In the genomic region with DNA sequence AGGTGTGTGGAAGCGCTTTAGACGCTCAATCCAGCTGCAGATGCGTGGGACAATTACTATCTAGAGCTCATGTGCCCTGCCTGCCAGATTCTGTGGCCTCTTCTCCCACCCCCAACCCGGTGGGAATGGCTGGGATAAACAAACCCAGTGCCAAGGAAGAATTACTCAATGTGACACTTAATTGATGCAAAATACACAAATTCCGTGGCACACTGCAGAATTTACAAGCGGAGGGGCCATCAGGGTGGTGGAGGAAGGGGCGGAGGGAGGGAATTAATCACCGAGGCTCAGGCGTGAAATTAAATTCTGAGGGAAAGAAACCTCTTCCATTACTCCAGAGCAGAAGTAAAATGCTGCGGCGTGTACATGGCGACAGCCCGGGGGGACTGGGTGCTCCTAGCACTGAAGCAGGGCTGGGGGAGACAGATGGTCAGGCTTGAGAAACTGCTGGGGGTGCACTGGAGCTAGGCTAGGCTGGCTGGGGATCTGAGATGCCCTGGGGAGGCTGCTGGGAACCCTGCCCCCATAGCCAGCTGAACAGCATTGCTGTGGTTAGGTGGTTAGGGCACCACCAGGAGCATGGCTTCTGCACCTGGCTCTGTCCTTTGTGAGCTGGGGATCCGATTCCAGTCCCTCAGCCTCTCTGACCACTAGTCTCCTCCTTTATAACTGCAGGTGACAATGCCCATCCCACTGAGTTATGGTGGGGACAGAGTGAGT, we compare ENCODE assay signal across 14 cellular contexts.
DNase-seq lines count a peak whose midpoint lies in the region; ATAC-seq lines count a peak whose summit lies in the region.
"Had no signal": no experiment of that assay in that cellular context is flagged by ENCODE, and none has a peak within 500 bp of the region (broad histone marks: within the 10 kb centered on the region; RNA-seq: fewer than 3 reads in every experiment).

No MANE protein-coding gene starts in this region.

- DNase-seq in NCI-H1092 treated with DMSO at 0.1 percent for 48 hours (lab: John Stamatoyannopoulos, UW) (peak; percentile 37), NCI-H1092 (lab: John Stamatoyannopoulos, UW) (no peak), NCI-H2081 treated with DMSO at 0.1 percent for 48 hours (lab: John Stamatoyannopoulos, UW) (peak; percentile 45), SW480 (ENCODE audit: low spot score) (peak; percentile 80), retina (peak; percentile 43), cerebellar cortex (ENCODE audit: low spot score) (no peak)
- DNase-seq in activated CD4-positive, alpha-beta T cell treated with anti-CD3 and anti-CD28 coated beads, Interleukin-2, amount 50 U/mL, for 1 hour: no peak
- DNase-seq: activated naive CD4-positive, alpha-beta T cell; effector CD8-positive, alpha-beta T cell; NCI-H345; ovary; stimulated activated CD4-positive, alpha-beta T cell treated with anti-CD3 and anti-CD28 coated beads, Interleukin-12 subunit alpha, Interleukin-12 subunit beta, amount 100 ng/mL, for 4 hours; T1000 had no signal

- ATAC-seq in HG03521 (IDR thresholded peaks at IDR 0.05; ENCODE audit: unreplicated experiment): no peak

Comparison
In these comparisons a context has a peak if more than half of its experiments do, and no peak if none do; other contexts are left out.
1. DNase-seq: peak in NCI-H1092 treated with DMSO at 0.1 percent for 48 hours (single experiment), NCI-H2081 treated with DMSO at 0.1 percent for 48 hours (single experiment), SW480 (single experiment) and retina (single experiment); none in NCI-H1092 (single experiment), cerebellar cortex (single experiment) and activated CD4-positive, alpha-beta T cell treated with anti-CD3 and anti-CD28 coated beads, Interleukin-2, amount 50 U/mL, for 1 hour (single experiment).